In the genomic region with DNA sequence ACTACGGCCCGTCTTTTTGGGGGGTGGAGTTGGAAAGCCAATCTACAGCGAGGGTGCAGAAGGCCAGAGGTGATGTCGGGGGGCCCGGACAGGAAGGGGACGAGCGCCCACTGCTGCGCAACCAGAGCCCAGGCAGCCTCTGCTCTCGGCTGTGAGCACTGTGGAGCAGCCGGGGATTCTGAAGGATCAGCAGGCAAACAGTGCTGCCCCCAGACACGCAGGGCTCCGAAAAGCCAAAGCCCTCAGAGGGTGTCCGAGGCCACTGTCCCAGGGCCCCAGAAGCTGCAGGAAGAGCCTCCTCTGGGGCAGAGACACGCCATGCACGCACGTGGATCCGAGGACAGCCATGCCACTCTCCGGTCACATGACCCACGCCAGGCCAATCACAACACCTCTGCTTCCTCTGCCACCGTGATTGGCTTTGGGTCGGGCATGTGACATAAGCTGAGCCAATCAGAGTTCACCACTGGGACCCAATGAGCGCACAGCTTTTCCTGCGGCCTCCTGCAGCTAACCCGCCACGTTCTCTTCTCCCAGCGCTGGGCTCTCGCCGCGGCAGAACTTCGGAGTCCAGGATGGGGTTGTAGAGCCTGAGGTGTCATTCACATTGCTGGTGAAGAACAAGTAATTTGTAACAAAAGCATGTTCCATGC, we compare ENCODE assay signal across 1 cellular context.
TF ChIP-seq lines count a peak whose summit lies in the region.

No MANE protein-coding gene starts in this region.

TF ChIP-seq in K562, 482 proteins besides CTCF, POLR2A, EP300 and RAD21 (continued from another document and continues in another):
- TF ChIP-seq NR2C1 (IDR thresholded peaks at IDR 0.05) (peak; percentile 41; the same call in 1 of the 2 replicates), NR2C1 (tag; IDR thresholded peaks at IDR 0.05) (peak; percentile 61), CBFB (CRISPR knock-in tag; IDR thresholded peaks at IDR 0.05) (peak; percentile 87), FOS (IDR thresholded peaks at IDR 0.05; ENCODE audit: extremely low read depth, insufficient read length) (peak; percentile 94), NEUROD1 (IDR thresholded peaks at IDR 0.05; ENCODE audit: borderline replicate concordance, low read depth, low read length, partially characterized antibody) (peak; percentile 48), STAG1 (CRISPR knock-in tag; IDR thresholded peaks at IDR 0.05; ENCODE audit: borderline replicate concordance) (peak; percentile 8; the same call in 1 of the 2 replicates), CBFA2T2 (conservative IDR thresholded peaks at IDR 0.05) (peak; percentile 92), CXXC5 (CRISPR knock-in tag; IDR thresholded peaks at IDR 0.05) (peak; percentile 74), RBM39 (optimal IDR thresholded peaks at IDR 0.05; ENCODE audit: low read depth, low read length) (no peak), NUFIP1 (IDR thresholded peaks at IDR 0.05; ENCODE audit: partially characterized antibody) (peak; percentile 28), E2F3 (CRISPR knock-in tag; IDR thresholded peaks at IDR 0.05) (0 out of 2 replicates have a peak, but pooled peaks have one; percentile 52), DIDO1 (tag; IDR thresholded peaks at IDR 0.05; ENCODE audit: low read depth) (0 out of 2 replicates have a peak, but pooled peaks have one; percentile 20), NCOA1 (IDR thresholded peaks at IDR 0.05; ENCODE audit: low read depth) (no peak), IRF2 (CRISPR knock-in tag; IDR thresholded peaks at IDR 0.05) (peak; percentile 56; the same call in 1 of the 2 replicates), ZSCAN32 (CRISPR knock-in tag; IDR thresholded peaks at IDR 0.05) (no peak), KDM2B (CRISPR knock-in tag; IDR thresholded peaks at IDR 0.05) (no peak), ESRRA (IDR thresholded peaks at IDR 0.05; ENCODE audit: borderline replicate concordance, low read depth) (0 out of 2 replicates have a peak, but pooled peaks have one; percentile 15)
- TF ChIP-seq, protein P1, sequence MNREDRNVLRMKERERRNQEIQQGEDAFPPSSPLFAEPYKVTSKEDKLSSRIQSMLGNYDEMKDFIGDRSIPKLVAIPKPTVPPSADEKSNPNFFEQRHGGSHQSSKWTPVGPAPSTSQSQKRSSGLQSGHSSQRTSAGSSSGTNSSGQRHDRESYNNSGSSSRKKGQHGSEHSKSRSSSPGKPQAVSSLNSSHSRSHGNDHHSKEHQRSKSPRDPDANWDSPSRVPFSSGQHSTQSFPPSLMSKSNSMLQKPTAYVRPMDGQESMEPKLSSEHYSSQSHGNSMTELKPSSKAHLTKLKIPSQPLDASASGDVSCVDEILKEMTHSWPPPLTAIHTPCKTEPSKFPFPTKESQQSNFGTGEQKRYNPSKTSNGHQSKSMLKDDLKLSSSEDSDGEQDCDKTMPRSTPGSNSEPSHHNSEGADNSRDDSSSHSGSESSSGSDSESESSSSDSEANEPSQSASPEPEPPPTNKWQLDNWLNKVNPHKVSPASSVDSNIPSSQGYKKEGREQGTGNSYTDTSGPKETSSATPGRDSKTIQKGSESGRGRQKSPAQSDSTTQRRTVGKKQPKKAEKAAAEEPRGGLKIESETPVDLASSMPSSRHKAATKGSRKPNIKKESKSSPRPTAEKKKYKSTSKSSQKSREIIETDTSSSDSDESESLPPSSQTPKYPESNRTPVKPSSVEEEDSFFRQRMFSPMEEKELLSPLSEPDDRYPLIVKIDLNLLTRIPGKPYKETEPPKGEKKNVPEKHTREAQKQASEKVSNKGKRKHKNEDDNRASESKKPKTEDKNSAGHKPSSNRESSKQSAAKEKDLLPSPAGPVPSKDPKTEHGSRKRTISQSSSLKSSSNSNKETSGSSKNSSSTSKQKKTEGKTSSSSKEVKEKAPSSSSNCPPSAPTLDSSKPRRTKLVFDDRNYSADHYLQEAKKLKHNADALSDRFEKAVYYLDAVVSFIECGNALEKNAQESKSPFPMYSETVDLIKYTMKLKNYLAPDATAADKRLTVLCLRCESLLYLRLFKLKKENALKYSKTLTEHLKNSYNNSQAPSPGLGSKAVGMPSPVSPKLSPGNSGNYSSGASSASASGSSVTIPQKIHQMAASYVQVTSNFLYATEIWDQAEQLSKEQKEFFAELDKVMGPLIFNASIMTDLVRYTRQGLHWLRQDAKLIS (CRISPR knock-in tag; IDR thresholded peaks at IDR 0.05) = peak; percentile 58; the same call in 1 of the 2 replicates
- TF ChIP-seq, protein P2, sequence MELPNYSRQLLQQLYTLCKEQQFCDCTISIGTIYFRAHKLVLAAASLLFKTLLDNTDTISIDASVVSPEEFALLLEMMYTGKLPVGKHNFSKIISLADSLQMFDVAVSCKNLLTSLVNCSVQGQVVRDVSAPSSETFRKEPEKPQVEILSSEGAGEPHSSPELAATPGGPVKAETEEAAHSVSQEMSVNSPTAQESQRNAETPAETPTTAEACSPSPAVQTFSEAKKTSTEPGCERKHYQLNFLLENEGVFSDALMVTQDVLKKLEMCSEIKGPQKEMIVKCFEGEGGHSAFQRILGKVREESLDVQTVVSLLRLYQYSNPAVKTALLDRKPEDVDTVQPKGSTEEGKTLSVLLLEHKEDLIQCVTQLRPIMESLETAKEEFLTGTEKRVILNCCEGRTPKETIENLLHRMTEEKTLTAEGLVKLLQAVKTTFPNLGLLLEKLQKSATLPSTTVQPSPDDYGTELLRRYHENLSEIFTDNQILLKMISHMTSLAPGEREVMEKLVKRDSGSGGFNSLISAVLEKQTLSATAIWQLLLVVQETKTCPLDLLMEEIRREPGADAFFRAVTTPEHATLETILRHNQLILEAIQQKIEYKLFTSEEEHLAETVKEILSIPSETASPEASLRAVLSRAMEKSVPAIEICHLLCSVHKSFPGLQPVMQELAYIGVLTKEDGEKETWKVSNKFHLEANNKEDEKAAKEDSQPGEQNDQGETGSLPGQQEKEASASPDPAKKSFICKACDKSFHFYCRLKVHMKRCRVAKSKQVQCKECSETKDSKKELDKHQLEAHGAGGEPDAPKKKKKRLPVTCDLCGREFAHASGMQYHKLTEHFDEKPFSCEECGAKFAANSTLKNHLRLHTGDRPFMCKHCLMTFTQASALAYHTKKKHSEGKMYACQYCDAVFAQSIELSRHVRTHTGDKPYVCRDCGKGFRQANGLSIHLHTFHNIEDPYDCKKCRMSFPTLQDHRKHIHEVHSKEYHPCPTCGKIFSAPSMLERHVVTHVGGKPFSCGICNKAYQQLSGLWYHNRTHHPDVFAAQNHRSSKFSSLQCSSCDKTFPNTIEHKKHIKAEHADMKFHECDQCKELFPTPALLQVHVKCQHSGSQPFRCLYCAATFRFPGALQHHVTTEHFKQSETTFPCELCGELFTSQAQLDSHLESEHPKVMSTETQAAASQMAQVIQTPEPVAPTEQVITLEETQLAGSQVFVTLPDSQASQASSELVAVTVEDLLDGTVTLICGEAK (IDR thresholded peaks at IDR 0.05) = 0 out of 2 replicates have a peak, but pooled peaks have one; percentile 15
- TF ChIP-seq, protein P2 (CRISPR knock-in tag; IDR thresholded peaks at IDR 0.05) = no peak
- TF ChIP-seq, protein P3, sequence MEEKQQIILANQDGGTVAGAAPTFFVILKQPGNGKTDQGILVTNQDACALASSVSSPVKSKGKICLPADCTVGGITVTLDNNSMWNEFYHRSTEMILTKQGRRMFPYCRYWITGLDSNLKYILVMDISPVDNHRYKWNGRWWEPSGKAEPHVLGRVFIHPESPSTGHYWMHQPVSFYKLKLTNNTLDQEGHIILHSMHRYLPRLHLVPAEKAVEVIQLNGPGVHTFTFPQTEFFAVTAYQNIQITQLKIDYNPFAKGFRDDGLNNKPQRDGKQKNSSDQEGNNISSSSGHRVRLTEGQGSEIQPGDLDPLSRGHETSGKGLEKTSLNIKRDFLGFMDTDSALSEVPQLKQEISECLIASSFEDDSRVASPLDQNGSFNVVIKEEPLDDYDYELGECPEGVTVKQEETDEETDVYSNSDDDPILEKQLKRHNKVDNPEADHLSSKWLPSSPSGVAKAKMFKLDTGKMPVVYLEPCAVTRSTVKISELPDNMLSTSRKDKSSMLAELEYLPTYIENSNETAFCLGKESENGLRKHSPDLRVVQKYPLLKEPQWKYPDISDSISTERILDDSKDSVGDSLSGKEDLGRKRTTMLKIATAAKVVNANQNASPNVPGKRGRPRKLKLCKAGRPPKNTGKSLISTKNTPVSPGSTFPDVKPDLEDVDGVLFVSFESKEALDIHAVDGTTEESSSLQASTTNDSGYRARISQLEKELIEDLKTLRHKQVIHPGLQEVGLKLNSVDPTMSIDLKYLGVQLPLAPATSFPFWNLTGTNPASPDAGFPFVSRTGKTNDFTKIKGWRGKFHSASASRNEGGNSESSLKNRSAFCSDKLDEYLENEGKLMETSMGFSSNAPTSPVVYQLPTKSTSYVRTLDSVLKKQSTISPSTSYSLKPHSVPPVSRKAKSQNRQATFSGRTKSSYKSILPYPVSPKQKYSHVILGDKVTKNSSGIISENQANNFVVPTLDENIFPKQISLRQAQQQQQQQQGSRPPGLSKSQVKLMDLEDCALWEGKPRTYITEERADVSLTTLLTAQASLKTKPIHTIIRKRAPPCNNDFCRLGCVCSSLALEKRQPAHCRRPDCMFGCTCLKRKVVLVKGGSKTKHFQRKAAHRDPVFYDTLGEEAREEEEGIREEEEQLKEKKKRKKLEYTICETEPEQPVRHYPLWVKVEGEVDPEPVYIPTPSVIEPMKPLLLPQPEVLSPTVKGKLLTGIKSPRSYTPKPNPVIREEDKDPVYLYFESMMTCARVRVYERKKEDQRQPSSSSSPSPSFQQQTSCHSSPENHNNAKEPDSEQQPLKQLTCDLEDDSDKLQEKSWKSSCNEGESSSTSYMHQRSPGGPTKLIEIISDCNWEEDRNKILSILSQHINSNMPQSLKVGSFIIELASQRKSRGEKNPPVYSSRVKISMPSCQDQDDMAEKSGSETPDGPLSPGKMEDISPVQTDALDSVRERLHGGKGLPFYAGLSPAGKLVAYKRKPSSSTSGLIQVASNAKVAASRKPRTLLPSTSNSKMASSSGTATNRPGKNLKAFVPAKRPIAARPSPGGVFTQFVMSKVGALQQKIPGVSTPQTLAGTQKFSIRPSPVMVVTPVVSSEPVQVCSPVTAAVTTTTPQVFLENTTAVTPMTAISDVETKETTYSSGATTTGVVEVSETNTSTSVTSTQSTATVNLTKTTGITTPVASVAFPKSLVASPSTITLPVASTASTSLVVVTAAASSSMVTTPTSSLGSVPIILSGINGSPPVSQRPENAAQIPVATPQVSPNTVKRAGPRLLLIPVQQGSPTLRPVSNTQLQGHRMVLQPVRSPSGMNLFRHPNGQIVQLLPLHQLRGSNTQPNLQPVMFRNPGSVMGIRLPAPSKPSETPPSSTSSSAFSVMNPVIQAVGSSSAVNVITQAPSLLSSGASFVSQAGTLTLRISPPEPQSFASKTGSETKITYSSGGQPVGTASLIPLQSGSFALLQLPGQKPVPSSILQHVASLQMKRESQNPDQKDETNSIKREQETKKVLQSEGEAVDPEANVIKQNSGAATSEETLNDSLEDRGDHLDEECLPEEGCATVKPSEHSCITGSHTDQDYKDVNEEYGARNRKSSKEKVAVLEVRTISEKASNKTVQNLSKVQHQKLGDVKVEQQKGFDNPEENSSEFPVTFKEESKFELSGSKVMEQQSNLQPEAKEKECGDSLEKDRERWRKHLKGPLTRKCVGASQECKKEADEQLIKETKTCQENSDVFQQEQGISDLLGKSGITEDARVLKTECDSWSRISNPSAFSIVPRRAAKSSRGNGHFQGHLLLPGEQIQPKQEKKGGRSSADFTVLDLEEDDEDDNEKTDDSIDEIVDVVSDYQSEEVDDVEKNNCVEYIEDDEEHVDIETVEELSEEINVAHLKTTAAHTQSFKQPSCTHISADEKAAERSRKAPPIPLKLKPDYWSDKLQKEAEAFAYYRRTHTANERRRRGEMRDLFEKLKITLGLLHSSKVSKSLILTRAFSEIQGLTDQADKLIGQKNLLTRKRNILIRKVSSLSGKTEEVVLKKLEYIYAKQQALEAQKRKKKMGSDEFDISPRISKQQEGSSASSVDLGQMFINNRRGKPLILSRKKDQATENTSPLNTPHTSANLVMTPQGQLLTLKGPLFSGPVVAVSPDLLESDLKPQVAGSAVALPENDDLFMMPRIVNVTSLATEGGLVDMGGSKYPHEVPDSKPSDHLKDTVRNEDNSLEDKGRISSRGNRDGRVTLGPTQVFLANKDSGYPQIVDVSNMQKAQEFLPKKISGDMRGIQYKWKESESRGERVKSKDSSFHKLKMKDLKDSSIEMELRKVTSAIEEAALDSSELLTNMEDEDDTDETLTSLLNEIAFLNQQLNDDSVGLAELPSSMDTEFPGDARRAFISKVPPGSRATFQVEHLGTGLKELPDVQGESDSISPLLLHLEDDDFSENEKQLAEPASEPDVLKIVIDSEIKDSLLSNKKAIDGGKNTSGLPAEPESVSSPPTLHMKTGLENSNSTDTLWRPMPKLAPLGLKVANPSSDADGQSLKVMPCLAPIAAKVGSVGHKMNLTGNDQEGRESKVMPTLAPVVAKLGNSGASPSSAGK (IDR thresholded peaks at IDR 0.05) = peak; percentile 100
- TF ChIP-seq, protein P4, sequence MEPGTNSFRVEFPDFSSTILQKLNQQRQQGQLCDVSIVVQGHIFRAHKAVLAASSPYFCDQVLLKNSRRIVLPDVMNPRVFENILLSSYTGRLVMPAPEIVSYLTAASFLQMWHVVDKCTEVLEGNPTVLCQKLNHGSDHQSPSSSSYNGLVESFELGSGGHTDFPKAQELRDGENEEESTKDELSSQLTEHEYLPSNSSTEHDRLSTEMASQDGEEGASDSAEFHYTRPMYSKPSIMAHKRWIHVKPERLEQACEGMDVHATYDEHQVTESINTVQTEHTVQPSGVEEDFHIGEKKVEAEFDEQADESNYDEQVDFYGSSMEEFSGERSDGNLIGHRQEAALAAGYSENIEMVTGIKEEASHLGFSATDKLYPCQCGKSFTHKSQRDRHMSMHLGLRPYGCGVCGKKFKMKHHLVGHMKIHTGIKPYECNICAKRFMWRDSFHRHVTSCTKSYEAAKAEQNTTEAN (CRISPR knock-in tag; IDR thresholded peaks at IDR 0.05) = no peak
